In the genomic region with DNA sequence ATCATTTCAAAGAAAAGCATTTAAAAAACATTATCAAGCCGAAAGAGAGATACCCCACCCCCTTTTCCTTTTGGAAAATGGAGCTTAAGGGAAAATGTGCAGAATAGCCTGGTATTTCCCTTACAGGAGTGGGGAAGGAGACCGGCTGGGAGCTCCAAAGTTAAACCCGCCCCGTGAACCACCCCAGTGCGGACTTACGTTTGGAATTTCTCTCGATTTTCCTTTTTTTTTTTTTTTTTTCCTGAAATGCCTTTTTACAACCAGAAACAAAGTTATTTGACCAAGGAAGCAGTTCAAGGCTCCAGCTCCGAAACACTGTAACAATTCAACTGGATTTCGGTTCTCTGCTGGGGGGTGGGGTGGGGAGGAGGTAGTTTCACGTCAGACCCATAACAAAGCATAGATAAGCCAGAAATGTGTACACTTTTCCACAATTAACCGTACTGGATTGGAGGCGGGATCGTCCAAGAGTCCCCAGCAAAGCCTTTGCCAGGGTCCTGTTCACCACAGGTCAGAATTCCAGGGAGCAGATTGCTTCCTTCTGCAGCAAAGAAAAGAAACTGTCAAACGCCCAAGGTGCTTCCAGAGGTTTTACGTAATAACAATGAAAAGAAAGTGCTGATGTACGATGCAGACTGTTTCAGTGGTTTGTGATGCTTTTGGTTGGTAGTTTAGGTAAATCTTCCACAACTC, we compare ENCODE assay signal across 8 cellular contexts. TPM values are rescaled to one million over a fixed set of nuclear protein-coding genes. Genes with fewer than 3 reads are reported as not detected.
DNase-seq lines count a peak whose midpoint lies in the region; ATAC-seq and TF ChIP-seq lines count a peak whose summit lies in the region.

No MANE protein-coding gene starts in this region.

- peak overlapping the region in 7 of 8 donors; percentile 21 to 87 (median 82) for H3K4me3 Mint-ChIP-seq in naive B cell

- intact Hi-C loops in dorsolateral prefrontal cortex (cut with DNase I) = no loop called here

- peak overlapping the region; percentile 33 to 80 (median 68) for H3K4me3 ChIP-seq in dorsolateral prefrontal cortex

- TF ChIP-seq CTCF in dorsolateral prefrontal cortex (IDR thresholded peaks at IDR 0.05 in 54 of 56, conservative IDR thresholded peaks at IDR 0.05 in 2 of 56; ENCODE audit: low read depth in 1 of 56, partially characterized antibody in 56 of 56) = no peak

- peak overlapping the region in 5 of 6 donors; percentile 44 to 96 (median 91) for H3K27ac Mint-ChIP-seq in naive B cell

- H3K4me1 Mint-ChIP-seq in naive B cell = peaks cover 25 to 42% (median 30%) of the 10 kb centered on the region in 3 donors

- H3K27me3 Mint-ChIP-seq in naive B cell = peaks cover 63 to 72% (median 68%) of the 10 kb centered on the region in 3 donors

- DNase-seq in EH (ENCODE audit: low read depth) (peak; percentile 35), NCI-H526 treated with DMSO at 0.1 percent for 48 hours (lab: John Stamatoyannopoulos, UW) (peak; percentile 32), dorsolateral prefrontal cortex (no peak), naive B cell (no peak), NCI-H2196 treated with DMSO at 0.1 percent for 48 hours (lab: John Stamatoyannopoulos, UW; ENCODE audit: unreplicated experiment) (no peak)

- ATAC-seq in naive B cell (ENCODE audit: low read depth in 2 of 2) (no peak), GM21447 (IDR thresholded peaks at IDR 0.05; ENCODE audit: unreplicated experiment) (no peak), HG03469 (IDR thresholded peaks at IDR 0.05; ENCODE audit: unreplicated experiment) (no peak), HG02840 (IDR thresholded peaks at IDR 0.05; ENCODE audit: low FRiP score, unreplicated experiment) (no peak)

- H3K27me3 ChIP-seq in dorsolateral prefrontal cortex = no peaks in the 10 kb centered on the region

- peaks cover 0 to 19% (median 0%) of the 10 kb centered on the region in 7 donors for H3K9me3 Mint-ChIP-seq in naive B cell

- H3K27ac ChIP-seq in dorsolateral prefrontal cortex = peak overlapping the region; percentile 8 to 97 (median 86)

- no peaks in the 10 kb centered on the region for H3K36me3 Mint-ChIP-seq in naive B cell

RNA-seq across cellular contexts. Expression of gene SKIDA1, which starts 6.7 kb away (rescaled TPM):
- 1 to 10 TPM; 2.0 to 8.9 (median 4.4) TPM for total RNA-seq in dorsolateral prefrontal cortex
- polyA plus RNA-seq in naive B cell (ENCODE audit: low read depth in 6 of 6) = not detected

RNA-seq across cellular contexts. Expression of gene MLLT10, which starts 15.3 kb away (rescaled TPM):
- total RNA-seq in dorsolateral prefrontal cortex = 10 to 100 TPM; 35.4 to 78.5 (median 55.3) TPM
- 1 to 10 TPM; 3.8 to 7.3 (median 6.6) TPM for polyA plus RNA-seq in naive B cell (ENCODE audit: low read depth in 6 of 6)

Comparison
In these comparisons a context has a peak if more than half of its experiments do, and no peak if none do; other contexts are left out.
1. DNase-seq: peak in EH (single experiment) and NCI-H526 treated with DMSO at 0.1 percent for 48 hours (single experiment); none in dorsolateral prefrontal cortex (0 of 10), naive B cell (single experiment) and NCI-H2196 treated with DMSO at 0.1 percent for 48 hours (single experiment).